In the genomic region with DNA sequence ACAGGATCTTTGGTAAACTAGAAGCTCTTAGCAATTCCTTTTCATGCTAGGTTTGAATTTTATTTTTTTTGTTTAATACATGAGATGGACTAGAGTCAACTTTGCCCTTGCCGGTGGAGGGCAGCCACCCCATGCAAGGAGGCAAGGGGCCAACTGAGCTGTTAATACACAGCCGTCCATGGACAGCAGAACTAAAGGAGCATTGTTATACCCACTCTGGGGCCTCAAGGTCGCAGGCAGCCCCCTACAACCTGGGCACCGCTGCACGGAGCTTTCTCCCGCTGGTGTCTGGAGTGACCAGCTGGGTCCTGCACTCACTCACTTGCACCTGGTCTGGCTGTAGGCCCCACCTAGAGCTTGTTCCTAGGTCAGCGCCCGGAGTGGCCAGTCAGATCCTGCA, we compare ENCODE assay signal across 17 cellular contexts. TPM values are rescaled to one million over a fixed set of nuclear protein-coding genes. Genes with fewer than 3 reads are reported as not detected.
"Had no signal": no experiment of that assay in that cellular context is flagged by ENCODE, and none has a peak within 500 bp of the region (broad histone marks: within the 10 kb centered on the region; RNA-seq: fewer than 3 reads in every experiment).

No MANE protein-coding gene starts in this region.

- H3K4me3 Mint-ChIP-seq: brain; natural killer cell treated with Interleukin-12 subunit alpha and Interleukin-12 subunit beta and Interleukin-15 and Interleukin-18, amount 100 ng/mL, for 72 hours had no signal

- ATAC-seq: upper lobe of right lung had no signal

- H3K9me3 Mint-ChIP-seq: brain; natural killer cell treated with Interleukin-12 subunit alpha and Interleukin-12 subunit beta and Interleukin-15 and Interleukin-18, amount 100 ng/mL, for 72 hours had no signal

- H3K36me3 ChIP-seq: colonic mucosa, esophagus muscularis mucosa, left ventricle myocardium inferior, upper lobe of right lung had no signal

- H3K27ac Mint-ChIP-seq: natural killer cell treated with Interleukin-12 subunit alpha and Interleukin-12 subunit beta and Interleukin-15 and Interleukin-18, amount 100 ng/mL, for 72 hours had no signal

- H3K27me3 Mint-ChIP-seq: natural killer cell treated with Interleukin-12 subunit alpha and Interleukin-12 subunit beta and Interleukin-15 and Interleukin-18, amount 100 ng/mL, for 72 hours had no signal

- H3K36me3 Mint-ChIP-seq: brain; natural killer cell treated with Interleukin-12 subunit alpha and Interleukin-12 subunit beta and Interleukin-15 and Interleukin-18, amount 100 ng/mL, for 72 hours had no signal

- DNase-seq: activated CD8-positive, alpha-beta memory T cell treated with anti-CD3 and anti-CD28 coated beads, Interleukin-2, amount 50 U/mL, for 48 hours; activated naive CD4-positive, alpha-beta T cell; activated T-cell treated with anti-CD3 and anti-CD28 coated beads, Interleukin-2, amount 50 U/mL, for 72 hours; central memory CD4-positive, alpha-beta T cell; colonic mucosa; hypothalamus; kidney; left ventricle myocardium inferior; mesendoderm; SIG-M5; stimulated activated CD4-positive, alpha-beta T cell treated with anti-CD3 and anti-CD28 coated beads, Interleukin-2, amount 100 ng/mL, for 48 hours; stimulated activated naive CD4-positive, alpha-beta T cell; upper lobe of right lung had no signal

- FAIRE-seq: kidney had no signal

- H3K9me3 ChIP-seq: colonic mucosa, esophagus muscularis mucosa, left ventricle myocardium inferior, upper lobe of right lung had no signal

- H3K27me3 ChIP-seq: colonic mucosa, esophagus muscularis mucosa, upper lobe of right lung had no signal

- H3K4me3 ChIP-seq: colonic mucosa, esophagus muscularis mucosa, left ventricle myocardium inferior, upper lobe of right lung had no signal

- H3K4me1 ChIP-seq: colonic mucosa had no signal

- H3K4me1 Mint-ChIP-seq: brain had no signal

- H3K27ac ChIP-seq: colonic mucosa, esophagus muscularis mucosa, upper lobe of right lung had no signal

RNA-seq across cellular contexts. Expression of a gene that starts 47.9 kb away (rescaled TPM):
- total RNA-seq: activated T-cell treated with anti-CD3 and anti-CD28 coated beads, Interleukin-2, amount 50 U/mL, for 72 hours; natural killer cell treated with Interleukin-12 subunit alpha and Interleukin-12 subunit beta and Interleukin-15 and Interleukin-18, amount 100 ng/mL, for 72 hours; T-helper 2 cell treated with Interferon-gamma antibody and Interleukin-4, amounts not matched to agents 100 ng/mL and 5 ng/mL, for 36 hours had no signal
